Comparison of ENCODE assay signal across 8 cellular contexts in genomic region chr15:85329561-85330421, GRCh38. TPM values are rescaled to one million over a fixed set of nuclear protein-coding genes. Genes with fewer than 3 reads are reported as not detected.
A peak's percentile ranks its signal among the peaks of the same experiment; 100 is the strongest.
DNase-seq lines count a peak whose midpoint lies in the region; ATAC-seq and TF ChIP-seq lines count a peak whose summit lies in the region.

No MANE protein-coding gene starts in this region.

- H3K4me1 Mint-ChIP-seq in effector memory CD8-positive, alpha-beta T cell (ENCODE audit: low read depth in 2 of 2) = peaks cover 25 to 32% of the 10 kb centered on the region in 2 donors
- H3K4me1 Mint-ChIP-seq in neural crest cell = peaks cover 32% of the 10 kb centered on the region

- CTCF ChIA-PET in BJ (lab: Yijun Ruan, JAX) = interaction anchor here (0.5 to 5.2 kb wide), 18 partner anchors 9 to 399 kb away, joined by 3 to 38 read pairs (median 14); no protein-coding TSS in a partner anchor

- no peaks in the 10 kb centered on the region for H3K36me3 Mint-ChIP-seq in effector memory CD8-positive, alpha-beta T cell (ENCODE audit: insufficient read depth)
- H3K36me3 Mint-ChIP-seq in neural crest cell (ENCODE audit: low read depth) = no peaks in the 10 kb centered on the region

- no peaks in the 10 kb centered on the region for H3K9me3 Mint-ChIP-seq in effector memory CD8-positive, alpha-beta T cell
- peaks cover 4% of the 10 kb centered on the region for H3K9me3 Mint-ChIP-seq in neural crest cell

- H3K27me3 Mint-ChIP-seq in effector memory CD8-positive, alpha-beta T cell = no peaks in the 10 kb centered on the region
- H3K27me3 Mint-ChIP-seq in neural crest cell (ENCODE audit: low read depth) = no peaks in the 10 kb centered on the region

- no peaks in the 10 kb centered on the region for H3K27me3 ChIP-seq in BJ (ENCODE audit: control insufficient read depth, insufficient read depth, low read length)

- DNase-seq in BJ (ENCODE audit: low read depth) = no peak
- DNase-seq in SKM-1 treated with dmso at 0.1 percent for 144 hours (lab: John Stamatoyannopoulos, UW; ENCODE audit: unreplicated experiment) = peak; percentile 45
- DNase-seq in effector memory CD8-positive, alpha-beta T cell = peak in 1 of 3 experiments; percentile 9
- no peak for DNase-seq in neural crest cell (ENCODE audit: low read depth, low spot score)
- DNase-seq in SHP77 treated with DMSO at 0.1 percent for 48 hours (lab: John Stamatoyannopoulos, UW) = no peak
- no peak for DNase-seq in cerebellar cortex (ENCODE audit: low spot score)

- TF ChIP-seq CTCF in BJ (IDR thresholded peaks at IDR 0.05; ENCODE audit: insufficient read depth, low read depth, low read length) (no peak), neural crest cell (conservative IDR thresholded peaks at IDR 0.05) (no peak)

- H3K4me3 ChIP-seq in BJ (ENCODE audit: low read depth, low read length) = peak overlapping the region; percentile 52

- peak overlapping the region; percentile 90 to 91 for H3K4me3 Mint-ChIP-seq in effector memory CD8-positive, alpha-beta T cell
- no peak overlapping the region for H3K4me3 Mint-ChIP-seq in neural crest cell

- H3K27ac Mint-ChIP-seq in effector memory CD8-positive, alpha-beta T cell = peak overlapping the region; percentile 96 to 99
- peak overlapping the region; percentile 51 for H3K27ac Mint-ChIP-seq in neural crest cell (ENCODE audit: unreplicated experiment)

- no peaks in the 10 kb centered on the region for H3K36me3 ChIP-seq in BJ (ENCODE audit: control insufficient read depth, insufficient read depth, low read length)

- ATAC-seq in GM19023 (IDR thresholded peaks at IDR 0.05; ENCODE audit: unreplicated experiment) = peak; percentile 58
- ATAC-seq in HG03095 (IDR thresholded peaks at IDR 0.05; ENCODE audit: unreplicated experiment) = peak; percentile 54
- peak; percentile 10 for ATAC-seq in effector memory CD8-positive, alpha-beta T cell (replicated peaks)

- POLR2A ChIA-PET in BJ (lab: Charles Lee) = no interaction called here

RNA-seq across cellular contexts. Expression of gene AKAP13, which starts 50.6 kb away (rescaled TPM):
- 13.6 and 14.0 TPM in 2 replicates for polyA plus RNA-seq in BJ (2011; rRNA removed)
- polyA minus RNA-seq in BJ (2011; rRNA and poly(A)+ RNA removed) = 63.3 and 87.5 TPM in 2 replicates
- 79.9 and 81.3 TPM in 2 replicates for total RNA-seq in neural crest cell
